Comparison of ENCODE assay signal across 19 cellular contexts in genomic region chr11:76280151-76280881, GRCh38.
"Had no signal": no experiment of that assay in that cellular context is flagged by ENCODE, and none has a peak within 500 bp of the region (broad histone marks: within the 10 kb centered on the region; RNA-seq: fewer than 3 reads in every experiment).

No MANE protein-coding gene starts in this region.

- H3K36me3 Mint-ChIP-seq: naive thymus-derived CD4-positive, alpha-beta T cell had no signal

- H3K27me3 ChIP-seq: esophagus muscularis mucosa, gastrocnemius medialis, heart right ventricle, ovary, stomach, transverse colon had no signal

- H3K36me3 ChIP-seq: esophagus muscularis mucosa, gastrocnemius medialis, heart right ventricle, ovary, stomach, thoracic aorta, transverse colon had no signal

- H3K4me3 ChIP-seq: esophagus muscularis mucosa, gastrocnemius medialis, heart right ventricle, ovary, stomach, thoracic aorta, transverse colon had no signal

- H3K9me3 Mint-ChIP-seq: naive thymus-derived CD4-positive, alpha-beta T cell had no signal

- H3K4me3 Mint-ChIP-seq: naive thymus-derived CD4-positive, alpha-beta T cell; nephron progenitor cell had no signal

- H3K9me3 ChIP-seq: esophagus muscularis mucosa, gastrocnemius medialis, ovary, stomach, thoracic aorta, transverse colon had no signal

- H3K27ac ChIP-seq: epithelial cell of prostate, esophagus muscularis mucosa, gastrocnemius medialis, heart right ventricle, ovary, stomach, thoracic aorta, transverse colon had no signal

- DNase-seq: effector memory CD4-positive, alpha-beta T cell; gastrocnemius medialis; heart right ventricle; hypothalamus; kidney glomerular epithelial cell; mammary epithelial cell; naive thymus-derived CD4-positive, alpha-beta T cell; nephron progenitor cell; ovary; right cardiac atrium; small intestine; stimulated activated CD4-positive, alpha-beta T cell treated with anti-CD3 and anti-CD28 coated beads, Interleukin-12 subunit alpha, Interleukin-12 subunit beta, amount 100 ng/mL, for 4 hours; stimulated activated naive CD4-positive, alpha-beta T cell; stomach; substantia nigra; transverse colon had no signal

- H3K27ac Mint-ChIP-seq: nephron progenitor cell had no signal

- H3K4me1 ChIP-seq: esophagus muscularis mucosa, gastrocnemius medialis, heart right ventricle, stomach, transverse colon had no signal
